Comparison of ENCODE assay signal across 19 cellular contexts in genomic region chr9:10112070-10112469, GRCh38.
DNase-seq lines count a peak whose midpoint lies in the region; ATAC-seq and FAIRE-seq lines count a peak whose summit lies in the region.
"Had no signal": no experiment of that assay in that cellular context is flagged by ENCODE, and none has a peak within 500 bp of the region (broad histone marks: within the 10 kb centered on the region; RNA-seq: fewer than 3 reads in every experiment).

No MANE protein-coding gene starts in this region.

- H3K27ac ChIP-seq in mesendoderm (ENCODE audit: low read depth, low read length), result no peak overlapping the region
- H3K27ac ChIP-seq: BLaER1 treated with 17β-estradiol and CSF1 and Interleukin-3, amounts not matched to agents 10 nM and 100 nM had no signal

- H3K4ac ChIP-seq in mesendoderm (ENCODE audit: low read depth, low read length), result no peak overlapping the region

- H3K56ac ChIP-seq in mesendoderm (ENCODE audit: low read length), result no peak overlapping the region

- H3K4me1 ChIP-seq in mesendoderm (ENCODE audit: control insufficient read depth, low read depth, low read length), result no peaks in the 10 kb centered on the region
- H3K4me1 ChIP-seq: BLaER1 treated with 17β-estradiol and CSF1 and Interleukin-3, amounts not matched to agents 10 nM and 100 nM had no signal

- no peak overlapping the region for H3K18ac ChIP-seq in mesendoderm (ENCODE audit: low read length)

- H2BK120ac ChIP-seq in mesendoderm (ENCODE audit: low read depth, low read length), result no peak overlapping the region

- no peak for DNase-seq in Right ventricle myocardium superior
- no peak for DNase-seq in Right ventricle myocardium inferior (ENCODE audit: missing footprints)
- DNase-seq in D341Med (ENCODE audit: low spot score), result peak; percentile 4
- peak; percentile 20 for DNase-seq in NCI-H146 treated with DMSO at 0.1 percent for 48 hours (lab: John Stamatoyannopoulos, UW; ENCODE audit: unreplicated experiment)
- peak; percentile 6 for DNase-seq in mesendoderm
- DNase-seq in urothelium cell line (ENCODE audit: low spot score), result no peak
- no peak for DNase-seq in mesenteric fat pad (ENCODE audit: low spot score)
- DNase-seq: Calu3, DMS 273 treated with DMSO at 0.1 percent for 48 hours, DMS53, DND-41, EL, H9 had no signal

- no peak overlapping the region for H2BK5ac ChIP-seq in mesendoderm (ENCODE audit: low read length)

- intact Hi-C loops in Right ventricle myocardium superior (cut with DNase I) (no loop called here), Right ventricle myocardium inferior (cut with DNase I) (no loop called here)

- FAIRE-seq in urothelium cell line (lab: Jason Lieb, UNC), result no peak
- FAIRE-seq: GM12878, GM19239, H1, HTR-8/SVneo had no signal

- no peak overlapping the region for H4K8ac ChIP-seq in mesendoderm (ENCODE audit: low read depth, low read length)

- no peak overlapping the region for H4K5ac ChIP-seq in mesendoderm (ENCODE audit: low read length)

- no peaks in the 10 kb centered on the region for H3K79me2 ChIP-seq in mesendoderm (ENCODE audit: control insufficient read depth, insufficient read depth, low read length)

- no peaks in the 10 kb centered on the region for H3K27me3 ChIP-seq in mesendoderm (ENCODE audit: insufficient read depth, low read length, poor library complexity)
- H3K27me3 ChIP-seq: BLaER1 treated with 17β-estradiol and CSF1 and Interleukin-3, amounts not matched to agents 10 nM and 100 nM had no signal

- H3K23ac ChIP-seq in mesendoderm (ENCODE audit: low read length), result no peak overlapping the region

- no peak overlapping the region for H2BK15ac ChIP-seq in mesendoderm (replicated peaks; ENCODE audit: low read depth)

- H3K79me1 ChIP-seq in mesendoderm (ENCODE audit: low read length), result no peaks in the 10 kb centered on the region

- no CpG with 5 or more reads among the region's 2 CpGs for WGBS in mesendoderm (ENCODE audit: extremely low coverage, insufficient coverage, low lambda C conversion rate)

- ATAC-seq in Right ventricle myocardium superior (ENCODE audit: poor library complexity) (peak; percentile 60), Right ventricle myocardium inferior (no peak)
- ATAC-seq: CD8-positive, alpha-beta T cell; GM12878 had no signal

- H3K4me2 ChIP-seq in mesendoderm (ENCODE audit: low read length), result no peak overlapping the region
- H3K4me2 ChIP-seq: BLaER1 treated with 17β-estradiol and CSF1 and Interleukin-3, amounts not matched to agents 10 nM and 100 nM had no signal

- H3K9ac ChIP-seq in mesendoderm (ENCODE audit: low read length), result no peak overlapping the region
- H3K9ac ChIP-seq: BLaER1 treated with 17β-estradiol and CSF1 and Interleukin-3, amounts not matched to agents 10 nM and 100 nM had no signal

- H3K4me3 ChIP-seq in mesendoderm (ENCODE audit: low read length), result no peak overlapping the region
- H3K4me3 ChIP-seq: BLaER1 treated with 17β-estradiol and CSF1 and Interleukin-3, amounts not matched to agents 10 nM and 100 nM; GM12878 had no signal

- no peak overlapping the region for H2AK5ac ChIP-seq in mesendoderm (ENCODE audit: low read length)

- no peaks in the 10 kb centered on the region for H3K36me3 ChIP-seq in mesendoderm (ENCODE audit: control insufficient read depth, insufficient read depth, low read length)
- H3K36me3 ChIP-seq: BLaER1 treated with 17β-estradiol and CSF1 and Interleukin-3, amounts not matched to agents 10 nM and 100 nM had no signal

Comparison
In these comparisons a context has a peak if more than half of its experiments do, and no peak if none do; other contexts are left out.
1. DNase-seq: peak in D341Med (single experiment), NCI-H146 treated with DMSO at 0.1 percent for 48 hours (single experiment) and mesendoderm (single experiment); none in Right ventricle myocardium superior (single experiment), Right ventricle myocardium inferior (single experiment), urothelium cell line (single experiment) and mesenteric fat pad (single experiment).